Comparison of ENCODE assay signal across 17 cellular contexts in the genomic region with DNA sequence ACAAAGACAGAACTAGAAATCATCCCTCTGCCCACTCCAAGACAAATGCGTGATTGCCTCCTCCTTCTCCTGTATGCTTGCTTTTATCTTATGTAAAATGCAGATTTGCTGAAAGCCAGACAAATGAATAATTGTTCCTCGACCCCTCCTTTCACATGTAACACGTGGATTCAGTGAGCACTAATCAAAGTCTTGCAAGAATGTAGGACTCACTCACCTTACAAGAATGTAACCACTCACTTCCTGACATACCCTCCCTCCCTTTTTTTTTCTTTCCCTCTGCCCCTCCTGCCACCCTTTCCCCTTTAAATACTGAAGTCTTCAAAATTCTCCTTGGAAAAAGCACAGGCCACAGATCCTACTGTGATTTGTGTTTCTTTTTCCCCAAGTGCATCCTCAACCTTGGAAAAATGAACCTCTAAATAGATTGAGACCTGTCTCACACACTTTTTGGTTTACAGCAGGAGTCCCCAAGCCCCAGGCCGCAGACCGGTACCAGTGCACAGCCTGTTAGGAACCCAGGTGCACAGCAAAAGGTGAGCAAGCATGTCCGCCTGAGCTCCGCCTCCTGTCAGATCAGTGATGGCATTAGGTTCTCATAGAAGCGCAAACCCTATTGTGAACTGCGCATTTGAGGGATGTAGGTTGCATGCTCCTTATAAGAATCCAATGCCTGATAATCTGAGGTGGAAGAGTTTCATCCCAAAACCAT. TPM values are rescaled to one million over a fixed set of nuclear protein-coding genes. Genes with fewer than 3 reads are reported as not detected.
A peak's percentile ranks its signal among the peaks of the same experiment; 100 is the strongest.
DNase-seq lines count a peak whose midpoint lies in the region; ATAC-seq, FAIRE-seq and TF ChIP-seq lines count a peak whose summit lies in the region.
"Had no signal": no experiment of that assay in that cellular context is flagged by ENCODE, and none has a peak within 500 bp of the region (broad histone marks: within the 10 kb centered on the region; RNA-seq: fewer than 3 reads in every experiment).

No MANE protein-coding gene starts in this region.

- DNase-seq in ELR (ENCODE audit: low read depth) (peak; percentile 83), RCC 7860 (ENCODE audit: low spot score) (peak; percentile 29), endothelial cell of umbilical vein (ENCODE audit: low read depth, low spot score) (no peak), omental fat pad (ENCODE audit: low spot score) (no peak), NOMO-1 (lab: John Stamatoyannopoulos, UW; ENCODE audit: unreplicated experiment in 2 of 2) (no peak), NCI-H510A treated with DMSO at 0.1 percent for 48 hours (lab: John Stamatoyannopoulos, UW) (no peak)
- DNase-seq: activated CD4-positive, alpha-beta memory T cell treated with anti-CD3 and anti-CD28 coated beads for 36 hours; foreskin melanocyte; NCI-H2107; NK-92 treated with Interleukin-12 subunit alpha and Interleukin-12 subunit beta, amount 100 ng/mL, for 24 hours; pancreas; SJCRH30; stimulated activated CD4-positive, alpha-beta T cell treated with anti-CD3 and anti-CD28 coated beads, Interleukin-12 subunit alpha, Interleukin-12 subunit beta, amount 100 ng/mL, for 4 hours had no signal

- H3K9me3 ChIP-seq in endothelial cell of umbilical vein (replicated peaks; ENCODE audit: control insufficient read depth, insufficient read depth, low read length) = no peaks in the 10 kb centered on the region
- H3K9me3 ChIP-seq: pancreas, SJCRH30 had no signal

- H3K4me2 ChIP-seq in endothelial cell of umbilical vein (ENCODE audit: insufficient read depth, low read length) = no peak overlapping the region

- no peaks in the 10 kb centered on the region for H3K79me2 ChIP-seq in endothelial cell of umbilical vein (ENCODE audit: control insufficient read depth, insufficient read depth, low read length)

- H3K27me3 ChIP-seq in endothelial cell of umbilical vein (ENCODE audit: control insufficient read depth in 2 of 2, insufficient read depth in 2 of 2, low read length in 2 of 2) = no peaks in the 10 kb centered on the region
- H3K27me3 ChIP-seq: pancreas, SJCRH30 had no signal

- no peak for TF ChIP-seq POLR2A in endothelial cell of umbilical vein (IDR thresholded peaks at IDR 0.05; ENCODE audit: low read depth, low read length)

- no peaks in the 10 kb centered on the region for H4K20me1 ChIP-seq in endothelial cell of umbilical vein (replicated peaks; ENCODE audit: control insufficient read depth, extremely low read depth, insufficient read depth, low read length)

- no TSS peak for BruUV-seq in endothelial cell of umbilical vein (replicated peaks; lab: Mats Ljungman, UMichigan)

- H3K4me3 ChIP-seq in endothelial cell of umbilical vein (replicated peaks in 1 of 3; ENCODE audit: insufficient read depth in 1 of 3, low read depth in 1 of 3, low read length in 3 of 3) = no peak overlapping the region
- H3K4me3 ChIP-seq: pancreas, SJCRH30 had no signal

- no peak overlapping the region for H3K9ac ChIP-seq in endothelial cell of umbilical vein (replicated peaks; ENCODE audit: extremely low read depth, insufficient read depth, low read length)

- H2AFZ ChIP-seq in endothelial cell of umbilical vein (ENCODE audit: low read depth, low read length) = no peak overlapping the region

- CTCF ChIA-PET in endothelial cell of umbilical vein (lab: Charles Lee) = interaction anchor here (1.0 to 7.2 kb wide), 2 partner anchors 13 to 335 kb away, joined by 5 to 84 read pairs; no protein-coding TSS in a partner anchor

- intact Hi-C loops in endothelial cell of umbilical vein (cut with micrococcal nuclease) = no loop called here

- no peaks in the 10 kb centered on the region for H3K9me1 ChIP-seq in endothelial cell of umbilical vein (replicated peaks; ENCODE audit: control insufficient read depth, extremely low read depth, insufficient read depth, low read length)

- dilution Hi-C loops in endothelial cell of umbilical vein (cut with MboI; ENCODE audit: extremely low pct_ligation_motif_present, low sequenced_read_pairs) = no loop called here

- H3K36me3 ChIP-seq in endothelial cell of umbilical vein (ENCODE audit: control insufficient read depth in 2 of 2, extremely low read depth in 1 of 2, insufficient read depth in 2 of 2, low read length in 2 of 2) = no peaks in the 10 kb centered on the region
- H3K36me3 ChIP-seq: pancreas, SJCRH30 had no signal

- POLR2A ChIA-PET in endothelial cell of umbilical vein (lab: Charles Lee) = no interaction called here

- H3K4me1 ChIP-seq in endothelial cell of umbilical vein (ENCODE audit: control insufficient read depth, extremely low read depth, insufficient read depth, low read length) = peaks cover 7% of the 10 kb centered on the region
- H3K4me1 ChIP-seq: pancreas, SJCRH30 had no signal

- ATAC-seq in omental fat pad (ENCODE audit: low FRiP score) (peak; percentile 52), GM19328 (IDR thresholded peaks at IDR 0.05; ENCODE audit: unreplicated experiment) (no peak), HG02970 (IDR thresholded peaks at IDR 0.05; ENCODE audit: low FRiP score, unreplicated experiment) (no peak)
- ATAC-seq: pancreas had no signal

- FAIRE-seq in RCC 7860 (lab: Jason Lieb, UNC) (no peak), endothelial cell of umbilical vein (lab: Jason Lieb, UNC) (peak; percentile 4)
- FAIRE-seq: pancreas, TTC549 had no signal

- TF ChIP-seq CTCF in endothelial cell of umbilical vein (IDR thresholded peaks at IDR 0.05; ENCODE audit: extremely low read depth in 1 of 2, insufficient read depth in 1 of 2, low read depth in 1 of 2, low read length in 2 of 2) = no peak
- no peak for TF ChIP-seq CTCF in omental fat pad (IDR thresholded peaks at IDR 0.05)

- no peak overlapping the region for H3K27ac ChIP-seq in endothelial cell of umbilical vein (ENCODE audit: insufficient read depth, low read depth, low read length)
- H3K27ac ChIP-seq: pancreas, SJCRH30 had no signal

TF ChIP-seq in endothelial cell of umbilical vein, 7 proteins besides CTCF, POLR2A, EP300 and RAD21:
- TF ChIP-seq JUN (IDR thresholded peaks at IDR 0.05; ENCODE audit: borderline replicate concordance, insufficient read depth, insufficient read length, low read depth) (no peak), GATA2 (IDR thresholded peaks at IDR 0.05; ENCODE audit: insufficient read depth, insufficient read length, low read depth, low read length) (no peak), POLR2AphosphoS5 (IDR thresholded peaks at IDR 0.05; ENCODE audit: insufficient read depth, low read depth, low read length) (no peak), EZH2 (IDR thresholded peaks at IDR 0.05; ENCODE audit: borderline replicate concordance, low read depth, low read length, severe bottlenecking) (no peak), MYC (IDR thresholded peaks at IDR 0.05; ENCODE audit: low read depth, low read length) (no peak), FOS (IDR thresholded peaks at IDR 0.05; ENCODE audit: borderline replicate concordance, insufficient read depth, low read length) (no peak)
- TF ChIP-seq, protein P1, sequence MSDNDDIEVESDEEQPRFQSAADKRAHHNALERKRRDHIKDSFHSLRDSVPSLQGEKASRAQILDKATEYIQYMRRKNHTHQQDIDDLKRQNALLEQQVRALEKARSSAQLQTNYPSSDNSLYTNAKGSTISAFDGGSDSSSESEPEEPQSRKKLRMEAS (IDR thresholded peaks at IDR 0.05; ENCODE audit: insufficient read depth, insufficient read length) = no peak

RNA-seq across cellular contexts. Expression of gene HSD17B3, which starts 29.4 kb away (rescaled TPM):
- 0.46 TPM in 1 of 2 replicates, not detected in the other for total RNA-seq in endothelial cell of umbilical vein
- polyA plus RNA-seq in endothelial cell of umbilical vein = not detected in 2 replicates
- not detected in 2 replicates for polyA plus RNA-seq in endothelial cell of umbilical vein (2011; cell fraction: cytosol; rRNA removed)
- polyA plus RNA-seq in endothelial cell of umbilical vein (2011; cell fraction: nucleus; rRNA removed) = 0.36 and 0.73 TPM in 2 replicates
- not detected in 2 replicates for polyA plus RNA-seq in endothelial cell of umbilical vein (2012)
- not detected in 2 replicates for polyA minus RNA-seq in endothelial cell of umbilical vein
- polyA minus RNA-seq in endothelial cell of umbilical vein (2011; cell fraction: cytosol; rRNA and poly(A)+ RNA removed) = not detected
- polyA minus RNA-seq in endothelial cell of umbilical vein (2011; cell fraction: nucleus; rRNA and poly(A)+ RNA removed) = 0.91 TPM in 1 of 2 replicates, not detected in the other
- under 1 TPM in 1 of 4 donors, not detected in 3; 0.36 TPM for total RNA-seq in omental fat pad
- total RNA-seq: activated CD4-positive, alpha-beta memory T cell treated with anti-CD3 and anti-CD28 coated beads for 36 hours had no signal
- polyA plus RNA-seq: BJ had no signal

RNA-seq across cellular contexts. Expression of gene SLC35D2, which starts 52.1 kb away (rescaled TPM):
- total RNA-seq in endothelial cell of umbilical vein (28.4 and 29.9 TPM in 2 replicates), omental fat pad (10 to 100 TPM; 13.8 to 18.4 (median 15.7) TPM)
- 15.6 and 21.1 TPM in 2 replicates for polyA plus RNA-seq in endothelial cell of umbilical vein
- polyA plus RNA-seq in endothelial cell of umbilical vein (2011; cell fraction: cytosol; rRNA removed) = 24.1 and 24.2 TPM in 2 replicates
- polyA plus RNA-seq in endothelial cell of umbilical vein (2011; cell fraction: nucleus; rRNA removed) = 22.2 and 23.3 TPM in 2 replicates
- polyA plus RNA-seq in endothelial cell of umbilical vein (2012) = 33.7 and 37.9 TPM in 2 replicates
- 11.1 and 16.6 TPM in 2 replicates for polyA minus RNA-seq in endothelial cell of umbilical vein
- polyA minus RNA-seq in endothelial cell of umbilical vein (2011; cell fraction: cytosol; rRNA and poly(A)+ RNA removed) = 5.9 TPM
- 12.8 and 15.9 TPM in 2 replicates for polyA minus RNA-seq in endothelial cell of umbilical vein (2011; cell fraction: nucleus; rRNA and poly(A)+ RNA removed)

Comparison
In these comparisons a context has a peak if more than half of its experiments do, and no peak if none do; other contexts are left out.
1. DNase-seq: peak in ELR (single experiment) and RCC 7860 (single experiment); none in endothelial cell of umbilical vein (single experiment), omental fat pad (single experiment), NOMO-1 (0 of 2) and NCI-H510A treated with DMSO at 0.1 percent for 48 hours (single experiment).